ENCODE assay signal across 8 cellular contexts in the genomic region with DNA sequence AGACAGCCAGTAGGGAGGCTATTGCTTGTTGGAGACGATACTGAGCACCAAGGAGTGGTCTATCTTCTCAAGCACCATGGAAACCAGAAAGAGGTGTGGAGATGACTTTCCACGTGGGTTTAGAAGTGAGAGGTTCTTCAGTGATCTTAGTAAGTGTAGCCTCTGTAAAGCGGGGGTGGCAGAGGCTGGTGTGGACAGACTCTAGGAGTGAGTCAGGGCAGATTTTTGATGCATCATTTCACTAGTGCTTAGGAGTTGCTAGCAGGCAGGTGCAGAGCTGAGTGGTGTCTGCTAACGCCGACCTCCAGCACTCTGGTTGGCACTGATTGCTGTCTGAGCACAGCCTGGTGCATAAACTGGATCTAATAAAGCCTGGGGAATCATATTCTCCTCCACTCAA.
DNase-seq lines count a peak whose midpoint lies in the region; ATAC-seq lines count a peak whose summit lies in the region.

No MANE protein-coding gene starts in this region.

- ATAC-seq in GM18909 (IDR thresholded peaks at IDR 0.05; ENCODE audit: poor library complexity, unreplicated experiment): peak; percentile 94
- ATAC-seq in HG02678 (IDR thresholded peaks at IDR 0.05; ENCODE audit: unreplicated experiment): peak; percentile 96

- DNase-seq in activated CD4-positive, alpha-beta T cell treated with anti-CD3 and anti-CD28 coated beads, Interleukin-2, amount 50 U/mL, for 4 hours: peak; percentile 45 to 54
- DNase-seq in stimulated activated CD4-positive, alpha-beta T cell treated with anti-CD3 and anti-CD28 coated beads, Interleukin-4, amount 100 ng/mL, for 24 hours: peak; percentile 83
- DNase-seq in GOT3 (lab: John Stamatoyannopoulos, UW) (no peak), SKM-1 treated with dmso at 0.1 percent for 144 hours (lab: John Stamatoyannopoulos, UW; ENCODE audit: unreplicated experiment) (no peak), NCI-H2029 treated with DMSO at 0.1 percent for 48 hours (lab: John Stamatoyannopoulos, UW) (no peak), NCI-H187 (lab: John Stamatoyannopoulos, UW) (no peak)

Comparison
In these comparisons a context has a peak if more than half of its experiments do, and no peak if none do; other contexts are left out.
1. DNase-seq: peak in activated CD4-positive, alpha-beta T cell treated with anti-CD3 and anti-CD28 coated beads, Interleukin-2, amount 50 U/mL, for 4 hours (2 of 2) and stimulated activated CD4-positive, alpha-beta T cell treated with anti-CD3 and anti-CD28 coated beads, Interleukin-4, amount 100 ng/mL, for 24 hours (single experiment); none in GOT3 (single experiment), SKM-1 treated with dmso at 0.1 percent for 144 hours (single experiment), NCI-H2029 treated with DMSO at 0.1 percent for 48 hours (single experiment) and NCI-H187 (0 of 2).